ENCODE assay signal across 15 cellular contexts in genomic region chr11:12172493-12173013, GRCh38.
A peak's percentile ranks its signal among the peaks of the same experiment; 100 is the strongest.
DNase-seq lines count a peak whose midpoint lies in the region; ATAC-seq and TF ChIP-seq lines count a peak whose summit lies in the region.
"Had no signal": no experiment of that assay in that cellular context is flagged by ENCODE, and none has a peak within 500 bp of the region (broad histone marks: within the 10 kb centered on the region; RNA-seq: fewer than 3 reads in every experiment).

No MANE protein-coding gene starts in this region.

- peak overlapping the region; percentile 71 for H3K27ac Mint-ChIP-seq in activated naive CD4-positive, alpha-beta T cell treated with anti-CD3 and anti-CD28 coated beads, Interleukin-2, amount 50 U/mL, for 24 hours

- peaks cover 43 to 88% of the 10 kb centered on the region in 2 donors for H3K4me1 ChIP-seq in thoracic aorta (ENCODE audit: control insufficient read depth in 1 of 2, low read depth in 2 of 2)
- H3K4me1 ChIP-seq: psoas muscle had no signal

- CTCF ChIA-PET in RWPE1 (lab: Yijun Ruan, JAX): no interaction called here

- no peaks in the 10 kb centered on the region for H3K9me3 ChIP-seq in thoracic aorta
- H3K9me3 ChIP-seq: psoas muscle had no signal

- H3K36me3 ChIP-seq in thoracic aorta: peaks cover 6% of the 10 kb centered on the region

- H3K27ac ChIP-seq in RWPE1 (peak overlapping the region; percentile 58), coronary artery (peak overlapping the region; percentile 58 to 64), thoracic aorta (peak overlapping the region; percentile 58 to 97)
- H3K27ac ChIP-seq: psoas muscle had no signal

- peaks cover 41% of the 10 kb centered on the region for H3K4me1 Mint-ChIP-seq in activated naive CD4-positive, alpha-beta T cell treated with anti-CD3 and anti-CD28 coated beads, Interleukin-2, amount 50 U/mL, for 24 hours

- ATAC-seq in thoracic aorta (ENCODE audit: insufficient number of reproducible peaks, low FRiP score, low read depth): no peak
- ATAC-seq in GM18909 (IDR thresholded peaks at IDR 0.05; ENCODE audit: poor library complexity, unreplicated experiment): no peak
- ATAC-seq: psoas muscle had no signal

- no peak overlapping the region for H3K4me3 Mint-ChIP-seq in activated naive CD4-positive, alpha-beta T cell treated with anti-CD3 and anti-CD28 coated beads, Interleukin-2, amount 50 U/mL, for 24 hours
- H3K4me3 Mint-ChIP-seq: nephron had no signal

- POLR2A ChIA-PET in RWPE1 (lab: Yijun Ruan, JAX; ENCODE audit: low non-redundant PET): no interaction called here

- no peaks in the 10 kb centered on the region for H3K27me3 Mint-ChIP-seq in activated naive CD4-positive, alpha-beta T cell treated with anti-CD3 and anti-CD28 coated beads, Interleukin-2, amount 50 U/mL, for 24 hours

- H3K9me3 Mint-ChIP-seq in activated naive CD4-positive, alpha-beta T cell treated with anti-CD3 and anti-CD28 coated beads, Interleukin-2, amount 50 U/mL, for 24 hours: no peaks in the 10 kb centered on the region
- H3K9me3 Mint-ChIP-seq: nephron had no signal

- no peak for DNase-seq in activated naive CD4-positive, alpha-beta T cell treated with Interleukin-2 at 50 U/mL for 16 hours
- DNase-seq in RWPE1 (ENCODE audit: low spot score) (no peak), coronary artery (ENCODE audit: low spot score) (peak; percentile 33), thoracic aorta (ENCODE audit: low spot score) (no peak), RKO (ENCODE audit: low spot score) (no peak), GM13976 (ENCODE audit: low spot score) (no peak)
- DNase-seq: anterior cingulate cortex; NCI-H1417; NCI-H2171 treated with DMSO at 0.1 percent for 48 hours; psoas muscle; stimulated activated CD4-positive, alpha-beta T cell treated with anti-CD3 and anti-CD28 coated beads, Interleukin-12 subunit alpha, Interleukin-12 subunit beta, amount 100 ng/mL, for 4 hours; stimulated activated naive CD4-positive, alpha-beta T cell had no signal

- peaks cover 4% of the 10 kb centered on the region for H3K36me3 Mint-ChIP-seq in activated naive CD4-positive, alpha-beta T cell treated with anti-CD3 and anti-CD28 coated beads, Interleukin-2, amount 50 U/mL, for 24 hours

- H3K4me3 ChIP-seq in coronary artery (no peak overlapping the region), thoracic aorta (no peak overlapping the region)
- H3K4me3 ChIP-seq: psoas muscle had no signal

- peaks cover 3% of the 10 kb centered on the region for H3K27me3 ChIP-seq in thoracic aorta (replicated peaks; ENCODE audit: insufficient read depth)

- in situ Hi-C loops in GM13976 (cut with MboI; ENCODE audit: low sequenced_read_pairs, unreplicated experiment): no loop called here

- TF ChIP-seq CTCF in RWPE1 (conservative IDR thresholded peaks at IDR 0.05; ENCODE audit: low read depth): no peak
- no peak for TF ChIP-seq CTCF in coronary artery (IDR thresholded peaks at IDR 0.05)
- TF ChIP-seq CTCF in thoracic aorta (IDR thresholded peaks at IDR 0.05): no peak
- no peak for TF ChIP-seq CTCF in GM13976 (IDR thresholded peaks at IDR 0.05; ENCODE audit: borderline replicate concordance, control extremely low read depth, extremely low read depth, insufficient read depth, missing control alignments)
